In the genomic region with DNA sequence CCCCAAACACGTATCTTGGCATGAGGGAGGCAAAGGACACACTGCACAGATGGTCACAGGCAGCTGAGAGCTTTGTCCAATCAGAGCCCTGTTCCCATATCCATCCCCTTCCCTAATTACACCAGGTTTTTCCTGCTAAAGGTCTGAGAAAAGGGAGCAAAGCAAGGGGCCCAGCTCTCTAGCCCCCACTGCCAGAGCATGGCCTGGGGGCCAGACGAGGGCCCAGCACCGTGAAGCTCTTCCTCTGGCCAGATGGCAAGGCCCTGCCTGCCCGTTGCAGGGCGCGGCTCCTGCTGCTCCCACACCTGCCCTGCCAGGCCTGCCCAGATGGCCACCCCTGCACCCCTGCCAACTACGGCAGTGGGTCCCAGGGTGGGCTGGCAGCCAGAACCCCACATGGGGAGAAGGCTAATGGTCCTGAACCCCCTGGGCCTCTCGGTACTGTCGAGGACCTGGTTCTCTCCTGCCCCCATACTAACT, we compare ENCODE assay signal across 1 cellular context.
TF ChIP-seq lines count a peak whose summit lies in the region.

No MANE protein-coding gene starts in this region.

TF ChIP-seq in neural cell, 6 proteins besides CTCF, POLR2A, EP300 and RAD21:
- no peak for TF ChIP-seq SMC3 (conservative IDR thresholded peaks at IDR 0.05; ENCODE audit: poor library complexity)
- no peak for TF ChIP-seq TAF1 (IDR thresholded peaks at IDR 0.05; ENCODE audit: low read depth)
- no peak for TF ChIP-seq MXI1 (conservative IDR thresholded peaks at IDR 0.05; ENCODE audit: poor library complexity, severe bottlenecking)
- TF ChIP-seq POLR2AphosphoS5 (IDR thresholded peaks at IDR 0.05): no peak
- no peak for TF ChIP-seq EZH2 (IDR thresholded peaks at IDR 0.05; ENCODE audit: borderline replicate concordance, insufficient read depth, low read length, poor library complexity, severe bottlenecking)
- TF ChIP-seq, protein P1, sequence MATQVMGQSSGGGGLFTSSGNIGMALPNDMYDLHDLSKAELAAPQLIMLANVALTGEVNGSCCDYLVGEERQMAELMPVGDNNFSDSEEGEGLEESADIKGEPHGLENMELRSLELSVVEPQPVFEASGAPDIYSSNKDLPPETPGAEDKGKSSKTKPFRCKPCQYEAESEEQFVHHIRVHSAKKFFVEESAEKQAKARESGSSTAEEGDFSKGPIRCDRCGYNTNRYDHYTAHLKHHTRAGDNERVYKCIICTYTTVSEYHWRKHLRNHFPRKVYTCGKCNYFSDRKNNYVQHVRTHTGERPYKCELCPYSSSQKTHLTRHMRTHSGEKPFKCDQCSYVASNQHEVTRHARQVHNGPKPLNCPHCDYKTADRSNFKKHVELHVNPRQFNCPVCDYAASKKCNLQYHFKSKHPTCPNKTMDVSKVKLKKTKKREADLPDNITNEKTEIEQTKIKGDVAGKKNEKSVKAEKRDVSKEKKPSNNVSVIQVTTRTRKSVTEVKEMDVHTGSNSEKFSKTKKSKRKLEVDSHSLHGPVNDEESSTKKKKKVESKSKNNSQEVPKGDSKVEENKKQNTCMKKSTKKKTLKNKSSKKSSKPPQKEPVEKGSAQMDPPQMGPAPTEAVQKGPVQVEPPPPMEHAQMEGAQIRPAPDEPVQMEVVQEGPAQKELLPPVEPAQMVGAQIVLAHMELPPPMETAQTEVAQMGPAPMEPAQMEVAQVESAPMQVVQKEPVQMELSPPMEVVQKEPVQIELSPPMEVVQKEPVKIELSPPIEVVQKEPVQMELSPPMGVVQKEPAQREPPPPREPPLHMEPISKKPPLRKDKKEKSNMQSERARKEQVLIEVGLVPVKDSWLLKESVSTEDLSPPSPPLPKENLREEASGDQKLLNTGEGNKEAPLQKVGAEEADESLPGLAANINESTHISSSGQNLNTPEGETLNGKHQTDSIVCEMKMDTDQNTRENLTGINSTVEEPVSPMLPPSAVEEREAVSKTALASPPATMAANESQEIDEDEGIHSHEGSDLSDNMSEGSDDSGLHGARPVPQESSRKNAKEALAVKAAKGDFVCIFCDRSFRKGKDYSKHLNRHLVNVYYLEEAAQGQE (IDR thresholded peaks at IDR 0.05; ENCODE audit: borderline replicate concordance): no peak
